In genomic region chr13:19864339-19865309, GRCh38 we compare ENCODE assay signal across 8 cellular contexts. TPM values are rescaled to one million over a fixed set of nuclear protein-coding genes. Genes with fewer than 3 reads are reported as not detected.
DNase-seq lines count a peak whose midpoint lies in the region; ATAC-seq and TF ChIP-seq lines count a peak whose summit lies in the region.

No MANE protein-coding gene starts in this region.

- H3K36me3 Mint-ChIP-seq in chondrocyte (ENCODE audit: low read depth), result no peaks in the 10 kb centered on the region

- no peaks in the 10 kb centered on the region for H3K27me3 Mint-ChIP-seq in chondrocyte (ENCODE audit: low read depth)

- DNase-seq in SIG-M5 treated with dmso at 0.1 percent for 504 hours (lab: John Stamatoyannopoulos, UW; ENCODE audit: unreplicated experiment) (peak; percentile 75), SIG-M5 (lab: John Stamatoyannopoulos, UW) (no peak), NCI-H2171 (lab: John Stamatoyannopoulos, UW) (peak; percentile 57), chondrocyte (ENCODE audit: low spot score) (peak; percentile 95), kidney tubule cell (ENCODE audit: low spot score) (peak; percentile 78)
- DNase-seq in stimulated activated CD4-positive, alpha-beta T cell treated with anti-CD3 and anti-CD28 coated beads, Interleukin-1b, Interleukin-23, amount 100 ng/mL, for 1 hour (ENCODE audit: low read depth in 2 of 2), result peak; percentile 41 to 51

- H3K4me1 Mint-ChIP-seq in chondrocyte (ENCODE audit: low read depth), result peaks cover 28% of the 10 kb centered on the region

- TF ChIP-seq CTCF in chondrocyte (IDR thresholded peaks at IDR 0.05), result peak; percentile 85

- peak overlapping the region; percentile 95 for H3K4me3 Mint-ChIP-seq in chondrocyte (ENCODE audit: unreplicated experiment)

- H3K27ac Mint-ChIP-seq in chondrocyte (ENCODE audit: unreplicated experiment), result peak overlapping the region; percentile 97

- H3K9me3 Mint-ChIP-seq in chondrocyte (ENCODE audit: low read depth), result no peaks in the 10 kb centered on the region

- ATAC-seq in HG02943 (IDR thresholded peaks at IDR 0.05; ENCODE audit: low read depth, unreplicated experiment), result peak; percentile 23
- peak; percentile 6 to 11 for ATAC-seq in activated CD4-positive, CD25-positive, alpha-beta regulatory T cell treated with anti-CD3 and anti-CD28 coated beads, Interleukin-2, amount 50 U/mL, for 24 hours

RNA-seq across cellular contexts. Expression of gene ZMYM5, which starts 1.2 kb away (rescaled TPM):
- 13.3 to 15.8 TPM (median 14.0 TPM) in 3 replicates for total RNA-seq in chondrocyte
